ENCODE assay signal across 20 cellular contexts in the genomic region with DNA sequence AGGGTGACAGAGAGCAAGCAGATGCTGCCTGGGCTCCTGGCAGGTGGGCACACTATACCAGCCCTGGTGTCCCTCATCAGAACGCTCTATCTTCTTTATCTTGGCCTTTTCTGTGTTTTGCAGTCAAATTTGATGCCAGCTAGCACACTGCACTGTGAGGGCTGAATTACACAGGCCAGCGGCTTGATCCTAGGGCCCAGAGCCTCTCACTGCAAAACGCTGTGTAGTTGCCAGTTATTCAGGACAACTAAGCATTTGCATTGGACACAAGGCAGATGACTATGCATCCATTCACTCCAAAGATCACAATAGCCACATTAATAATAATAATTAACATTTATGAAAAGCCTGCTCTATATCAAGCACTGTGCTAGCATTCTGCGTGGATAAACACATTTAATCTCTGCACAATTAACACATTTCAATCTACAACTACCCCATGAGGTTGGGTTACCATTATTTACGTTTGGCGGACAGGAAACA.
DNase-seq lines count a peak whose midpoint lies in the region; TF ChIP-seq lines count a peak whose summit lies in the region.
"Had no signal": no experiment of that assay in that cellular context is flagged by ENCODE, and none has a peak within 500 bp of the region (broad histone marks: within the 10 kb centered on the region; RNA-seq: fewer than 3 reads in every experiment).

No MANE protein-coding gene starts in this region.

- POLR2A ChIA-PET in activated CD4-positive, alpha-beta memory T cell treated with anti-CD3 and anti-CD28 coated beads for 36 hours (lab: Charles Lee), result no interaction called here

- no peak for TF ChIP-seq CTCF in neural progenitor cell (IDR thresholded peaks at IDR 0.05)

- peaks cover 11% of the 10 kb centered on the region for H3K4me1 ChIP-seq in neural progenitor cell
- H3K4me1 ChIP-seq: BE2C had no signal

- no peaks in the 10 kb centered on the region for H3K27me3 ChIP-seq in neural progenitor cell
- H3K27me3 ChIP-seq: BE2C had no signal

- H3K9ac ChIP-seq in neural progenitor cell, result no peak overlapping the region

- no peaks in the 10 kb centered on the region for H3K9me3 ChIP-seq in neural progenitor cell (ENCODE audit: low read depth)
- H3K9me3 ChIP-seq: BE2C had no signal

- intact Hi-C loops in activated CD4-positive, alpha-beta memory T cell treated with anti-CD3 and anti-CD28 coated beads for 36 hours (cut with micrococcal nuclease), result no loop called here

- H3K36me3 ChIP-seq in neural progenitor cell, result no peaks in the 10 kb centered on the region
- H3K36me3 ChIP-seq: BE2C had no signal

- H3K9me3 Mint-ChIP-seq in neural progenitor cell, result peaks cover 7% of the 10 kb centered on the region
- H3K9me3 Mint-ChIP-seq in activated CD4-positive, alpha-beta memory T cell treated with anti-CD3 and anti-CD28 coated beads for 36 hours, result no peaks in the 10 kb centered on the region
- H3K9me3 Mint-ChIP-seq: CD4-positive, alpha-beta memory T cell; HFFc6 had no signal

- H3K79me2 ChIP-seq in neural progenitor cell (ENCODE audit: low read depth), result no peaks in the 10 kb centered on the region

- DNase-seq in NCI-H146 treated with DMSO at 0.1 percent for 48 hours (lab: John Stamatoyannopoulos, UW; ENCODE audit: unreplicated experiment) (peak; percentile 41), NCI-H146 (lab: John Stamatoyannopoulos, UW) (no peak), medulla oblongata (ENCODE audit: extremely low spot score) (peak; percentile 50), retina (peak; percentile 37), neural progenitor cell (ENCODE audit: low spot score) (no peak), KG1 (lab: John Stamatoyannopoulos, UW) (no peak)
- no peak for DNase-seq in activated CD4-positive, alpha-beta T cell treated with anti-CD3 and anti-CD28 coated beads, Interleukin-2, amount 50 U/mL, for 4 hours
- DNase-seq in activated CD4-positive, alpha-beta memory T cell treated with anti-CD3 and anti-CD28 coated beads for 36 hours, result no peak
- DNase-seq: BE2C; Calu3; CD4-positive, alpha-beta memory T cell; HFFc6; KBM-7; NCI-H1436; NCI-H2081; NCI-H510A treated with DMSO at 0.1 percent for 48 hours; NCI-H82; PC-3 had no signal

- H3K36me3 Mint-ChIP-seq in neural progenitor cell, result no peaks in the 10 kb centered on the region
- H3K36me3 Mint-ChIP-seq in activated CD4-positive, alpha-beta memory T cell treated with anti-CD3 and anti-CD28 coated beads for 36 hours, result no peaks in the 10 kb centered on the region
- H3K36me3 Mint-ChIP-seq: CD4-positive, alpha-beta memory T cell had no signal

- peaks cover 2% of the 10 kb centered on the region for H3K27me3 Mint-ChIP-seq in neural progenitor cell (ENCODE audit: insufficient read depth, low read depth)
- peaks cover 2% of the 10 kb centered on the region for H3K27me3 Mint-ChIP-seq in activated CD4-positive, alpha-beta memory T cell treated with anti-CD3 and anti-CD28 coated beads for 36 hours

- no peak overlapping the region for H3K4me2 ChIP-seq in neural progenitor cell

- no peak overlapping the region for H3K4me3 ChIP-seq in neural progenitor cell

- no peak overlapping the region for H3K27ac Mint-ChIP-seq in neural progenitor cell
- no peak overlapping the region for H3K27ac Mint-ChIP-seq in activated CD4-positive, alpha-beta memory T cell treated with anti-CD3 and anti-CD28 coated beads for 36 hours
- H3K27ac Mint-ChIP-seq: CD4-positive, alpha-beta memory T cell; HFFc6 had no signal

- H3K4me3 Mint-ChIP-seq in neural progenitor cell, result no peak overlapping the region
- no peak overlapping the region for H3K4me3 Mint-ChIP-seq in activated CD4-positive, alpha-beta memory T cell treated with anti-CD3 and anti-CD28 coated beads for 36 hours
- H3K4me3 Mint-ChIP-seq: CD4-positive, alpha-beta memory T cell; HFFc6 had no signal

- no peak overlapping the region for H3K27ac ChIP-seq in neural progenitor cell
- H3K27ac ChIP-seq: 22Rv1, RWPE1 had no signal

- H3F3A ChIP-seq in neural progenitor cell (ENCODE audit: low read depth), result no peaks in the 10 kb centered on the region

- peaks cover 10% of the 10 kb centered on the region for H3K4me1 Mint-ChIP-seq in neural progenitor cell
- H3K4me1 Mint-ChIP-seq in activated CD4-positive, alpha-beta memory T cell treated with anti-CD3 and anti-CD28 coated beads for 36 hours (ENCODE audit: low read depth), result no peaks in the 10 kb centered on the region
- H3K4me1 Mint-ChIP-seq: CD4-positive, alpha-beta memory T cell had no signal

- no peak overlapping the region for H2AFZ ChIP-seq in neural progenitor cell (replicated peaks)

- no peaks in the 10 kb centered on the region for H4K20me1 ChIP-seq in neural progenitor cell (ENCODE audit: low read depth)

- CTCF ChIA-PET in activated CD4-positive, alpha-beta memory T cell treated with anti-CD3 and anti-CD28 coated beads for 36 hours (lab: Charles Lee), result no interaction called here

Comparison
In these comparisons a context has a peak if more than half of its experiments do, and no peak if none do; other contexts are left out.
1. DNase-seq: peak in NCI-H146 treated with DMSO at 0.1 percent for 48 hours (single experiment), medulla oblongata (single experiment) and retina (single experiment); none in NCI-H146 (single experiment), activated CD4-positive, alpha-beta T cell treated with anti-CD3 and anti-CD28 coated beads, Interleukin-2, amount 50 U/mL, for 4 hours (0 of 2), neural progenitor cell (single experiment), activated CD4-positive, alpha-beta memory T cell treated with anti-CD3 and anti-CD28 coated beads for 36 hours (single experiment) and KG1 (single experiment).